11 cellular contexts compared by ENCODE assay signal in genomic region chr12:25811656-25812126, GRCh38.
DNase-seq lines count a peak whose midpoint lies in the region; ATAC-seq, FAIRE-seq and TF ChIP-seq lines count a peak whose summit lies in the region.
"Had no signal": no experiment of that assay in that cellular context is flagged by ENCODE, and none has a peak within 500 bp of the region (broad histone marks: within the 10 kb centered on the region; RNA-seq: fewer than 3 reads in every experiment).

No MANE protein-coding gene starts in this region.

- no peak overlapping the region for H3K4me3 ChIP-seq in HFF-Myc (replicated peaks; ENCODE audit: low read depth, low read length)
- H3K4me3 ChIP-seq: esophagus squamous epithelium had no signal

- H3K4me3 Mint-ChIP-seq in nephron, result no peak overlapping the region
- H3K4me3 Mint-ChIP-seq: activated T-cell treated with anti-CD3 and anti-CD28 coated beads, Interleukin-2, amount 50 U/mL, for 4 hours had no signal

- H3K27ac Mint-ChIP-seq in nephron, result peak overlapping the region; percentile 21 to 70 (median 43)

- DNase-seq in GM18507 (ENCODE audit: extremely low spot score, insufficient read length, low read depth) (peak; percentile 4), HFF-Myc (ENCODE audit: extremely low read depth, low read depth) (peak; percentile 46), NOMO-1 (lab: John Stamatoyannopoulos, UW; ENCODE audit: unreplicated experiment in 2 of 2) (peak; percentile 29 to 85), anterior cingulate cortex (lab: John Stamatoyannopoulos, UW) (no peak), hippocampal formation (lab: John Stamatoyannopoulos, UW) (no peak), NCI-H187 treated with DMSO at 0.1 percent for 48 hours (lab: John Stamatoyannopoulos, UW) (no peak)
- DNase-seq: activated T-cell treated with anti-CD3 and anti-CD28 coated beads, Interleukin-2, amount 50 U/mL, for 4 hours; esophagus squamous epithelium; stimulated activated naive CD4-positive, alpha-beta T cell had no signal

- H3K4me1 Mint-ChIP-seq in nephron, result peaks cover 12% of the 10 kb centered on the region

- peaks cover 6% of the 10 kb centered on the region for H3K27me3 Mint-ChIP-seq in nephron (ENCODE audit: low read depth)

- no peak for FAIRE-seq in GM18507 (lab: Jason Lieb, UNC)

- TF ChIP-seq CTCF in HFF-Myc (IDR thresholded peaks at IDR 0.05; ENCODE audit: low read depth, low read length, missing control alignments) (no peak), nephron (IDR thresholded peaks at IDR 0.05; ENCODE audit: unreplicated experiment in 3 of 3) (no peak)

- no peak for ATAC-seq in GM21447 (IDR thresholded peaks at IDR 0.05; ENCODE audit: unreplicated experiment)
- ATAC-seq: activated T-cell treated with anti-CD3 and anti-CD28 coated beads, Interleukin-2, amount 50 U/mL, for 4 hours had no signal

- H3K36me3 Mint-ChIP-seq in nephron (ENCODE audit: low read depth), result no peaks in the 10 kb centered on the region

- peaks cover 25% of the 10 kb centered on the region for H3K9me3 Mint-ChIP-seq in nephron

Comparison
In these comparisons a context has a peak if more than half of its experiments do, and no peak if none do; other contexts are left out.
1. DNase-seq: peak in GM18507 (single experiment), HFF-Myc (single experiment) and NOMO-1 (2 of 2); none in anterior cingulate cortex (0 of 58), hippocampal formation (0 of 2) and NCI-H187 treated with DMSO at 0.1 percent for 48 hours (single experiment).